13 cellular contexts compared by ENCODE assay signal in the genomic region with DNA sequence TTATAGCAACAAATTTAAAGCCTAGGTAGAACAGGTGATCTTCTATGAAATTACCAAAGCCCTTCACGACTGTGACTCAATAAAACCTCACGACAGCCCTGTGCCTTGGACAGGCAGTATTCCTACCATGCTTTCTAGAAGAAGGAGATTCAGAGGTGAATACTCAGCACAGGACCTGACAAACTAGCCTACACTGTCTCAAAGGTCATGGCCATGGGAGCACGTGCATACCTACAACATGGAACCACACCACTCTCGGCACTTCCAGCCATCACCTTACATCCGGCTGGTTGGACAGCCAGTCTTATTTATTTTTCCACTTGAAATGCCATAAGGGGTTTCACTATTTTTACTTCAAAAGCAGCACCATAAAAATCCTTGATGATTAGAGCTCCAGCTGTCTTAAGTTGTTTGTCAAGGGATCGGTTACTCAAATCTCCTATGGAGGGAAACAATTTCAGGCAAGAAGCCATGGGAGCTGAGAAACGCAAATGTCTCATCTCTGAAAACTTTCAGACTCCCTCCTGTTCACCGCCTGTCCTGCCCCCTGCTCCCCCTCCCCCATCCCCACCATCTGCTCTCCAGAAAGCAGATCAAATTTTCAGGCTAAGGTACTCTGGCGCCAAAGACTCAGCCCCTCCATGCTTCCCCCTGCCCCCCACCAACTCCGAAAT. TPM values are rescaled to one million over a fixed set of nuclear protein-coding genes. Genes with fewer than 3 reads are reported as not detected.
A peak's percentile ranks its signal among the peaks of the same experiment; 100 is the strongest.
DNase-seq lines count a peak whose midpoint lies in the region; ATAC-seq and TF ChIP-seq lines count a peak whose summit lies in the region.
"Had no signal": no experiment of that assay in that cellular context is flagged by ENCODE, and none has a peak within 500 bp of the region (broad histone marks: within the 10 kb centered on the region; RNA-seq: fewer than 3 reads in every experiment).

No MANE protein-coding gene starts in this region.

- no peak for TF ChIP-seq POLR2A in gastroesophageal sphincter (IDR thresholded peaks at IDR 0.05)

- ATAC-seq in gastroesophageal sphincter (no peak), HG03442 (IDR thresholded peaks at IDR 0.05; ENCODE audit: unreplicated experiment) (no peak)

- no peak overlapping the region for H3K9ac ChIP-seq in skeletal muscle tissue (ENCODE audit: low read depth in 1 of 3, low read length in 3 of 3)

- no peak overlapping the region for H3K4me3 ChIP-seq in gastroesophageal sphincter
- peak overlapping the region in 2 of 3 donors; percentile 12 to 17 for H3K4me3 ChIP-seq in skeletal muscle tissue (ENCODE audit: low read length in 3 of 3)
- H3K4me3 ChIP-seq: breast epithelium, uterus had no signal

- DNase-seq in HCEC 1CT (peak; percentile 76), NCI-H82 treated with DMSO at 0.1 percent for 48 hours (lab: John Stamatoyannopoulos, UW; ENCODE audit: unreplicated experiment) (peak; percentile 90), SKM-1 treated with dmso at 0.1 percent for 144 hours (lab: John Stamatoyannopoulos, UW; ENCODE audit: unreplicated experiment) (no peak)
- DNase-seq in stimulated activated CD4-positive, alpha-beta T cell treated with anti-CD3 and anti-CD28 coated beads, Interleukin-12 subunit alpha, Interleukin-12 subunit beta, amount 100 ng/mL, for 4 hours, result no peak
- DNase-seq: uterus had no signal

- peaks cover 0 to 75% of the 10 kb centered on the region in 2 donors for H3K36me3 ChIP-seq in gastroesophageal sphincter
- peaks cover 33 to 41% (median 36%) of the 10 kb centered on the region in 3 donors for H3K36me3 ChIP-seq in skeletal muscle tissue (ENCODE audit: control insufficient read depth in 3 of 3, insufficient read depth in 3 of 3, low read length in 3 of 3)
- H3K36me3 ChIP-seq: uterus had no signal

- H3K27me3 ChIP-seq in gastroesophageal sphincter, result no peaks in the 10 kb centered on the region
- no peaks in the 10 kb centered on the region for H3K27me3 ChIP-seq in skeletal muscle tissue (ENCODE audit: control insufficient read depth in 3 of 3, insufficient read depth in 3 of 3, low read length in 3 of 3)
- H3K27me3 ChIP-seq: breast epithelium, uterus had no signal

- H3K9me3 ChIP-seq in gastroesophageal sphincter (no peaks in the 10 kb centered on the region), skeletal muscle tissue (ENCODE audit: control insufficient read depth in 3 of 3, low read length in 3 of 3) (no peaks in the 10 kb centered on the region)
- H3K9me3 ChIP-seq: breast epithelium, Caco-2, uterus had no signal

- H3K27ac ChIP-seq in gastroesophageal sphincter (peak overlapping the region in 3 of 4 donors; percentile 75 to 98 (median 84)), skeletal muscle tissue (ENCODE audit: low read depth, low read length) (peak overlapping the region; percentile 54)
- H3K27ac ChIP-seq: breast epithelium, uterus had no signal

- H3K4me1 ChIP-seq in gastroesophageal sphincter, result peaks cover 0 to 67% (median 18%) of the 10 kb centered on the region in 3 donors
- H3K4me1 ChIP-seq in skeletal muscle tissue (ENCODE audit: control insufficient read depth in 3 of 3, insufficient read depth in 3 of 3, low read length in 3 of 3), result peaks cover 59 to 83% (median 69%) of the 10 kb centered on the region in 3 donors
- H3K4me1 ChIP-seq: breast epithelium, Caco-2, uterus had no signal

- WGBS in gastroesophageal sphincter (ENCODE audit: low coverage in 1 of 2), 2 donors, result 69 to 73% methylated on average over 3 to 10 of the region's 10 CpGs

- TF ChIP-seq EP300 in gastroesophageal sphincter (IDR thresholded peaks at IDR 0.05), result no peak

- no peak for TF ChIP-seq CTCF in gastroesophageal sphincter (IDR thresholded peaks at IDR 0.05)

RNA-seq across cellular contexts. Expression of gene NNAT, which starts 4.2 kb away (rescaled TPM):
- total RNA-seq in gastroesophageal sphincter (1 to 10 TPM; 3.3 to 8.8 (median 7.7) TPM), skeletal muscle tissue (133 TPM)
- total RNA-seq: Caco-2, liver, OCI-LY7, pulmonary artery endothelial cell had no signal

RNA-seq across cellular contexts. Expression of gene BLCAP, which starts 10.8 kb away (rescaled TPM):
- total RNA-seq in gastroesophageal sphincter, result 10 to 100 TPM; 37.7 to 65.5 (median 55.6) TPM
- total RNA-seq in skeletal muscle tissue, result 241 TPM

Comparison
In these comparisons a context has a peak if more than half of its experiments do, and no peak if none do; other contexts are left out.
1. DNase-seq: peak in HCEC 1CT (single experiment) and NCI-H82 treated with DMSO at 0.1 percent for 48 hours (single experiment); none in SKM-1 treated with dmso at 0.1 percent for 144 hours (single experiment) and stimulated activated CD4-positive, alpha-beta T cell treated with anti-CD3 and anti-CD28 coated beads, Interleukin-12 subunit alpha, Interleukin-12 subunit beta, amount 100 ng/mL, for 4 hours (single experiment).
2. H3K4me3 ChIP-seq: peak in skeletal muscle tissue (2 of 3); none in gastroesophageal sphincter (0 of 2).
3. RNA of gene NNAT, which starts 4.2 kb away (total RNA-seq): 133 TPM in skeletal muscle tissue (single experiment); 3.3 to 8.8 TPM in gastroesophageal sphincter; every median in the first group is over 10 times any median in the second.